In genomic region chr1:173818459-173818858, GRCh38 we compare ENCODE assay signal across 22 cellular contexts.
"Had no signal": no experiment of that assay in that cellular context is flagged by ENCODE, and none has a peak within 500 bp of the region (broad histone marks: within the 10 kb centered on the region; RNA-seq: fewer than 3 reads in every experiment).

No MANE protein-coding gene starts in this region.

- FAIRE-seq: HepG2 had no signal

- H3K9me3 ChIP-seq: SK-N-SH had no signal

- ATAC-seq: HepG2, Panc1, PC-3 had no signal

- DNase-seq: IMR-90, Kasumi-1, MV-4-11, NCI-H1048, NCI-H1105, NCI-H1417, NCI-H1436 treated with DMSO at 0.1 percent for 48 hours, NCI-H1694, NCI-H187 treated with DMSO at 0.1 percent for 48 hours, NCI-H2029 treated with DMSO at 0.1 percent for 48 hours, NCI-H2171 treated with DMSO at 0.1 percent for 48 hours, NCI-H524, NCI-H526 treated with DMSO at 0.1 percent for 48 hours, NCI-H748 treated with DMSO at 0.1 percent for 48 hours, PC-3, SHP77, SK-N-SH, SW 1271 had no signal

- H3K27ac ChIP-seq: KMS-11, RWPE1 had no signal
